ENCODE assay signal across 14 cellular contexts in the genomic region with DNA sequence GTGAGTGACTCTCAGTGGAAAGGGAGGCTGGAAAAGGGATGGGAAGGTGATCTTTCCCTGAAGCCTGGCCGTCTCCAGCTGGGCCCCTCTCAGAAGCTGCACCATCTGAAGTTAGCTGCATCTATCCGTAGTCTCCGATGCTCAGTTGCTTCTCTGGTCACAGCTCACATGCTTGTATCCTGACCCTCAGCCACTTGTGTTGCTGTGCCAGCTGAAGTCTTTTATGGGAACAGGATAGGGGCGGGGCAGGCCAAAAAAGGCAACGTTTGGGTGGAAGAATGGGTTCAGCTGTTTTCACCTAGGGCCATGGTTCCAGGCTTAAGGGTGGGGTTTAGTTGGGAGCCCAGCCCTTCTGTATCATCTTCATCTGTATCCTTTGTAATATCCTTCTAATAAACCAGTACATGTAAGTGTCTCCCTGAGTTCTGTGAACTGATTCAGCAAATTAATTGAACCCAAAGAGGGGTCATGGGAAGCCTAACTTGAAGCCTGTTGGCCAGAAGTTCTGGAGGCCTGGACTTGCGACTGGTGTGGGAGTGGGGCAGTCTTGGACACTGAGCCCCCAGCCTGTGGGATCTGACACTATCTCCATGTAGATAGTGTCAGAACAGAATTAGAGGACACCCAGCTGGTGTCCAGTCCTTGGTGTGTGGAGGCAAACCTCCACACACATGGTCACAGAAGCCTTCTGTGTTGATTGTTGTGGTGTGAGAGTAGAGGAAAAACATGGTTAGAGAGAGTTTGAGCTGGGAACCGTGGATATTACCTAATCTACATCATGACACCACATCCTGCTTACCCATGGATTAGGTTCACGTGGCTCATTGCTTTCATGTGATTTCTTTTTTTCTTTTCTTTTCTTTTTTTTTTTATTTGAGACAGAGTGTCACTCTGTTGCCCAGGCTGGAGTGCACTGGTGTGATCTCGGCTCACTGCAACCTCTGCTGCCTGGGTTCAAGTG. TPM values are rescaled to one million over a fixed set of nuclear protein-coding genes. Genes with fewer than 3 reads are reported as not detected.
DNase-seq lines count a peak whose midpoint lies in the region; ATAC-seq, FAIRE-seq and TF ChIP-seq lines count a peak whose summit lies in the region.
"Had no signal": no experiment of that assay in that cellular context is flagged by ENCODE, and none has a peak within 500 bp of the region (broad histone marks: within the 10 kb centered on the region; RNA-seq: fewer than 3 reads in every experiment).

No MANE protein-coding gene starts in this region.

- H3K4me1 Mint-ChIP-seq in T-cell: peaks cover 28 to 31% (median 31%) of the 10 kb centered on the region in 3 donors
- peaks cover 12% of the 10 kb centered on the region for H3K4me1 Mint-ChIP-seq in endothelial cell (ENCODE audit: unreplicated experiment)

- POLR2A ChIA-PET in T-cell (lab: Charles Lee): no interaction called here

- TF ChIP-seq POLR2A in thyroid gland (IDR thresholded peaks at IDR 0.05): no peak

- TF ChIP-seq CTCF in fibroblast of pulmonary artery (IDR thresholded peaks at IDR 0.05; ENCODE audit: low read length, missing control alignments) (no peak), thyroid gland (IDR thresholded peaks at IDR 0.05) (no peak), endothelial cell (IDR thresholded peaks at IDR 0.05; ENCODE audit: unreplicated experiment) (no peak)

- H3K4me3 ChIP-seq in right cardiac atrium (ENCODE audit: low read length) (no peak overlapping the region), fibroblast of pulmonary artery (replicated peaks; ENCODE audit: low read depth, low read length) (no peak overlapping the region), thyroid gland (replicated peaks in 1 of 3) (no peak overlapping the region)
- H3K4me3 ChIP-seq: heart left ventricle, ovary had no signal

- ATAC-seq in right cardiac atrium (peak; percentile 28 to 43), Right ventricle myocardium superior (ENCODE audit: poor library complexity) (no peak), T-cell (replicated peaks in 1 of 4) (peak; percentile 68 to 93 (median 80))

- H3K9me3 Mint-ChIP-seq in T-cell: no peaks in the 10 kb centered on the region
- H3K9me3 Mint-ChIP-seq in endothelial cell (ENCODE audit: unreplicated experiment): no peaks in the 10 kb centered on the region

- no peaks in the 10 kb centered on the region for H3K36me3 ChIP-seq in thyroid gland
- H3K36me3 ChIP-seq: heart left ventricle, ovary had no signal

- H3K27me3 ChIP-seq in right cardiac atrium (ENCODE audit: control insufficient read depth, insufficient read depth) (no peaks in the 10 kb centered on the region), thyroid gland (no peaks in the 10 kb centered on the region)
- H3K27me3 ChIP-seq: heart left ventricle, ovary had no signal

- intact Hi-C loops in right cardiac atrium (cut with DNase I): no loop called here
- intact Hi-C loops in Right ventricle myocardium superior (cut with DNase I): no loop called here
- intact Hi-C loops in thyroid gland (cut with DNase I): no loop called here

- CTCF ChIA-PET in T-cell (lab: Charles Lee): no interaction called here

- H3K27ac ChIP-seq in right cardiac atrium (ENCODE audit: low read length) (no peak overlapping the region), thyroid gland (no peak overlapping the region)
- H3K27ac ChIP-seq: ovary had no signal

- WGBS in right cardiac atrium: 60% methylated on average over 9 of the region's 9 CpGs
- WGBS in thyroid gland, 2 donors: 78% methylated on average over 9 of the region's 9 CpGs

- H3K27me3 Mint-ChIP-seq in T-cell (no peaks in the 10 kb centered on the region), endothelial cell (ENCODE audit: unreplicated experiment) (peaks cover 4% of the 10 kb centered on the region)

- FAIRE-seq in GM19239 (lab: Jason Lieb, UNC): no peak

- peak overlapping the region in 1 of 3 donors; percentile 39 for H3K4me3 Mint-ChIP-seq in T-cell
- H3K4me3 Mint-ChIP-seq in endothelial cell (ENCODE audit: unreplicated experiment): no peak overlapping the region

- H3K36me3 Mint-ChIP-seq in T-cell (no peaks in the 10 kb centered on the region), endothelial cell (ENCODE audit: low read depth, unreplicated experiment) (no peaks in the 10 kb centered on the region)

- H3K27ac Mint-ChIP-seq in T-cell (peak overlapping the region; percentile 84 to 89), endothelial cell (ENCODE audit: unreplicated experiment) (no peak overlapping the region)

- DNase-seq in right cardiac atrium (peak in 1 of 3 donors; percentile 53), Right ventricle myocardium superior (no peak), T-cell (peak in 18 of 34 experiments; percentile 5 to 50 (median 23)), fibroblast of pulmonary artery (ENCODE audit: low read depth) (peak; percentile 66), GM19239 (ENCODE audit: insufficient read length, low spot score) (no peak), thyroid gland (no peak), endothelial cell (ENCODE audit: low spot score) (no peak), GM19238 (ENCODE audit: insufficient read length, low spot score) (no peak)
- DNase-seq: activated CD4-positive, alpha-beta T cell treated with anti-CD3 and anti-CD28 coated beads, Interleukin-2, amount 50 U/mL, for 4 hours; heart left ventricle; KG1; NCI-H2107 had no signal

- no peaks in the 10 kb centered on the region for H3K9me3 ChIP-seq in right cardiac atrium (ENCODE audit: control insufficient read depth, low read length)
- no peaks in the 10 kb centered on the region for H3K9me3 ChIP-seq in thyroid gland
- H3K9me3 ChIP-seq: ovary had no signal

- H3K4me1 ChIP-seq in right cardiac atrium (ENCODE audit: control insufficient read depth, insufficient read depth, low read length) (no peaks in the 10 kb centered on the region), thyroid gland (no peaks in the 10 kb centered on the region)

RNA-seq across cellular contexts. Expression of a gene that starts 49.3 kb away (rescaled TPM):
- not detected for total RNA-seq in right cardiac atrium
- not detected for polyA plus RNA-seq in right cardiac atrium
- total RNA-seq in Right ventricle myocardium superior: not detected
- total RNA-seq in T-cell: not detected
- total RNA-seq in thyroid gland: not detected
- not detected for total RNA-seq in endothelial cell (ENCODE audit: unreplicated experiment)
- total RNA-seq: liver, ovary had no signal
- polyA plus RNA-seq: heart left ventricle, liver, ovary had no signal

Comparison
In these comparisons a context has a peak if more than half of its experiments do, and no peak if none do; other contexts are left out.
1. DNase-seq: peak in T-cell (18 of 34) and fibroblast of pulmonary artery (single experiment); none in Right ventricle myocardium superior (single experiment), GM19239 (single experiment), thyroid gland (0 of 2), endothelial cell (single experiment) and GM19238 (single experiment).